Comparison of ENCODE assay signal across 8 cellular contexts in genomic region chrX:319579-320125, GRCh38. TPM values are rescaled to one million over a fixed set of nuclear protein-coding genes. Genes with fewer than 3 reads are reported as not detected.
DNase-seq lines count a peak whose midpoint lies in the region; ATAC-seq and TF ChIP-seq lines count a peak whose summit lies in the region.

No MANE protein-coding gene starts in this region.

- H3K27me3 Mint-ChIP-seq in activated B cell treated with CpG ODN at 0.5 μM for 24 hours (no peaks in the 10 kb centered on the region), glutamatergic neuron (ENCODE audit: unreplicated experiment) (peaks cover 22% of the 10 kb centered on the region)

- intact Hi-C loops in activated B cell treated with CpG ODN at 0.5 μM for 24 hours (cut with micrococcal nuclease) (loop anchor here (2.0 kb wide), 1 partner anchor 1073 kb away; the partner anchor contains the start of gene SLC25A6), prostate gland (cut with DNase I) (no loop called here)

- H3K4me1 ChIP-seq in prostate gland (replicated peaks) = peaks cover 4% of the 10 kb centered on the region

- no peak for TF ChIP-seq POLR2A in prostate gland (IDR thresholded peaks at IDR 0.05)

- no peaks in the 10 kb centered on the region for H3K9me3 ChIP-seq in prostate gland

- POLR2A ChIA-PET in activated B cell treated with CpG ODN at 0.5 μM for 24 hours (lab: Charles Lee) = no interaction called here

- DNase-seq in GM06990 (ENCODE audit: extremely low read depth, insufficient read length) (no peak), activated B cell treated with CpG ODN at 0.5 μM for 24 hours (peak; percentile 33), glutamatergic neuron (peak; percentile 38), prostate gland (ENCODE audit: low spot score) (no peak), iPS-NIHi11 (ENCODE audit: low spot score) (no peak)
- DNase-seq in stimulated activated CD4-positive, alpha-beta T cell treated with anti-CD3 and anti-CD28 coated beads, Interleukin-15, amount 100 ng/mL, for 24 hours = no peak

- H3K9me3 Mint-ChIP-seq in activated B cell treated with CpG ODN at 0.5 μM for 24 hours = no peaks in the 10 kb centered on the region
- peaks cover 21% of the 10 kb centered on the region for H3K9me3 Mint-ChIP-seq in glutamatergic neuron (ENCODE audit: unreplicated experiment)

- H3K27ac ChIP-seq in prostate gland = peak overlapping the region; percentile 82 to 84

- TF ChIP-seq CTCF in GM06990 (IDR thresholded peaks at IDR 0.05; ENCODE audit: insufficient read depth, low read length, poor library complexity, severe bottlenecking) (no peak), activated B cell treated with CpG ODN at 0.5 μM for 24 hours (IDR thresholded peaks at IDR 0.05) (no peak), glutamatergic neuron (IDR thresholded peaks at IDR 0.05; ENCODE audit: partially characterized antibody, unreplicated experiment) (no peak), prostate gland (IDR thresholded peaks at IDR 0.05) (no peak)

- peaks cover 35% of the 10 kb centered on the region for H3K4me1 Mint-ChIP-seq in activated B cell treated with CpG ODN at 0.5 μM for 24 hours
- H3K4me1 Mint-ChIP-seq in glutamatergic neuron (ENCODE audit: low read depth, unreplicated experiment) = peaks cover 4% of the 10 kb centered on the region

- peaks cover 13% of the 10 kb centered on the region for H3K36me3 Mint-ChIP-seq in activated B cell treated with CpG ODN at 0.5 μM for 24 hours (ENCODE audit: low read depth)
- H3K36me3 Mint-ChIP-seq in glutamatergic neuron (ENCODE audit: unreplicated experiment) = no peaks in the 10 kb centered on the region

- H3K4me3 ChIP-seq in GM06990 (replicated peaks; ENCODE audit: low read depth, low read length) = peak overlapping the region; percentile 94
- peak overlapping the region; percentile 96 to 97 for H3K4me3 ChIP-seq in prostate gland

- peaks cover 9% of the 10 kb centered on the region for H3K36me3 ChIP-seq in GM06990 (ENCODE audit: control insufficient read depth, insufficient read depth, low read length)
- no peaks in the 10 kb centered on the region for H3K36me3 ChIP-seq in prostate gland

- 2% methylated on average over 15 of the region's 41 CpGs for WGBS in prostate gland

- CTCF ChIA-PET in activated B cell treated with CpG ODN at 0.5 μM for 24 hours (lab: Charles Lee) = no interaction called here

- H3K4me3 Mint-ChIP-seq in activated B cell treated with CpG ODN at 0.5 μM for 24 hours (peak overlapping the region; percentile 82), glutamatergic neuron (ENCODE audit: unreplicated experiment) (peak overlapping the region; percentile 92)

- H3K27ac Mint-ChIP-seq in activated B cell treated with CpG ODN at 0.5 μM for 24 hours (peak overlapping the region; percentile 41), glutamatergic neuron (ENCODE audit: unreplicated experiment) (peak overlapping the region; percentile 90)

- H3K27me3 ChIP-seq in GM06990 (replicated peaks; ENCODE audit: control insufficient read depth, insufficient read depth, low read length) (no peaks in the 10 kb centered on the region), prostate gland (replicated peaks; ENCODE audit: insufficient read depth) (no peaks in the 10 kb centered on the region)

- ATAC-seq in activated B cell treated with CpG ODN at 0.5 μM for 24 hours (ENCODE audit: low read depth) = no peak
- no peak for ATAC-seq in HG03280 (IDR thresholded peaks at IDR 0.05; ENCODE audit: unreplicated experiment)
- ATAC-seq in HG02970 (IDR thresholded peaks at IDR 0.05; ENCODE audit: low FRiP score, unreplicated experiment) = no peak

RNA-seq across cellular contexts. Expression of gene GTPBP6, which starts 1.1 kb away (rescaled TPM):
- total RNA-seq in activated B cell treated with CpG ODN at 0.5 μM for 24 hours (69.9 and 75.6 TPM in 2 replicates), glutamatergic neuron (ENCODE audit: unreplicated experiment) (52.3 TPM), prostate gland (10 to 100 TPM; 43.9 to 69.6 TPM)

RNA-seq across cellular contexts. Expression of gene PLCXD1, which starts 38.5 kb away (rescaled TPM):
- 19.5 and 23.8 TPM in 2 replicates for total RNA-seq in activated B cell treated with CpG ODN at 0.5 μM for 24 hours
- total RNA-seq in glutamatergic neuron (ENCODE audit: unreplicated experiment) = 36.4 TPM
- total RNA-seq in prostate gland = 10 to 100 TPM; 12.9 to 20.8 TPM

Comparison
In these comparisons a context has a peak if more than half of its experiments do, and no peak if none do; other contexts are left out.
1. DNase-seq: peak in activated B cell treated with CpG ODN at 0.5 μM for 24 hours (single experiment) and glutamatergic neuron (single experiment); none in GM06990 (single experiment), prostate gland (single experiment), iPS-NIHi11 (single experiment) and stimulated activated CD4-positive, alpha-beta T cell treated with anti-CD3 and anti-CD28 coated beads, Interleukin-15, amount 100 ng/mL, for 24 hours (single experiment).